1 cellular context compared by ENCODE assay signal in the genomic region with DNA sequence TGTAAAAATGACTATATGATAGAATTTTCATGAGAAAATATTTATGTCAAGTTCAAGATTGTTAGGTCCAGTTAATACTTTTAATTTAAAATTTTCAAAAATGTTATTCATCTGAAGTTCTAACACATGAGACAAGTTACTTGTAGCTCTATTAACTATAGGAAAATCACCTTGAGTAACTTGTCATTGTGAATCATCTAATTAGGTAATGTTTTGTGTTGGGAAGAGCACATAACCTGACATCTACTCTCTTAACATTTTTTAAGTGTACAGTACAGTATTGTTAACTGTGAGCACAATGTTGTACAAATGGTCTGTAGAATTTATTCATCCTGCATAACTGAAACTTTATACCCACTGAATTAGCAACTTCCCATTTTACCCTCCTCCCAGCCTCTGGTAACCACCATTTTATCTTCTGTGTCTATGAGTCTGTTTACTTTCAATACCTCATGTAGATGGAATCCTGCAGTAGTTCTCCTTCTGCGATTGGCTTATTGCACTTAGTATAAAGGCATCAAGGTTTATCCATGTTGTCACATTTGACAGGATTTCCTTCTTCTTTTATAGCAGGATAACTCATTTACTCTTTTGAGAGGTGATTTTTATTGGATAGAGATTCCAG.
TF ChIP-seq lines count a peak whose summit lies in the region.

No MANE protein-coding gene starts in this region.

TF ChIP-seq in GM23338, 12 proteins besides CTCF, POLR2A, EP300 and RAD21 (continued from another document):
- TF ChIP-seq, protein P1, sequence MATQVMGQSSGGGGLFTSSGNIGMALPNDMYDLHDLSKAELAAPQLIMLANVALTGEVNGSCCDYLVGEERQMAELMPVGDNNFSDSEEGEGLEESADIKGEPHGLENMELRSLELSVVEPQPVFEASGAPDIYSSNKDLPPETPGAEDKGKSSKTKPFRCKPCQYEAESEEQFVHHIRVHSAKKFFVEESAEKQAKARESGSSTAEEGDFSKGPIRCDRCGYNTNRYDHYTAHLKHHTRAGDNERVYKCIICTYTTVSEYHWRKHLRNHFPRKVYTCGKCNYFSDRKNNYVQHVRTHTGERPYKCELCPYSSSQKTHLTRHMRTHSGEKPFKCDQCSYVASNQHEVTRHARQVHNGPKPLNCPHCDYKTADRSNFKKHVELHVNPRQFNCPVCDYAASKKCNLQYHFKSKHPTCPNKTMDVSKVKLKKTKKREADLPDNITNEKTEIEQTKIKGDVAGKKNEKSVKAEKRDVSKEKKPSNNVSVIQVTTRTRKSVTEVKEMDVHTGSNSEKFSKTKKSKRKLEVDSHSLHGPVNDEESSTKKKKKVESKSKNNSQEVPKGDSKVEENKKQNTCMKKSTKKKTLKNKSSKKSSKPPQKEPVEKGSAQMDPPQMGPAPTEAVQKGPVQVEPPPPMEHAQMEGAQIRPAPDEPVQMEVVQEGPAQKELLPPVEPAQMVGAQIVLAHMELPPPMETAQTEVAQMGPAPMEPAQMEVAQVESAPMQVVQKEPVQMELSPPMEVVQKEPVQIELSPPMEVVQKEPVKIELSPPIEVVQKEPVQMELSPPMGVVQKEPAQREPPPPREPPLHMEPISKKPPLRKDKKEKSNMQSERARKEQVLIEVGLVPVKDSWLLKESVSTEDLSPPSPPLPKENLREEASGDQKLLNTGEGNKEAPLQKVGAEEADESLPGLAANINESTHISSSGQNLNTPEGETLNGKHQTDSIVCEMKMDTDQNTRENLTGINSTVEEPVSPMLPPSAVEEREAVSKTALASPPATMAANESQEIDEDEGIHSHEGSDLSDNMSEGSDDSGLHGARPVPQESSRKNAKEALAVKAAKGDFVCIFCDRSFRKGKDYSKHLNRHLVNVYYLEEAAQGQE (IDR thresholded peaks at IDR 0.05; ENCODE audit: unreplicated experiment) = no peak
- TF ChIP-seq, protein P2, sequence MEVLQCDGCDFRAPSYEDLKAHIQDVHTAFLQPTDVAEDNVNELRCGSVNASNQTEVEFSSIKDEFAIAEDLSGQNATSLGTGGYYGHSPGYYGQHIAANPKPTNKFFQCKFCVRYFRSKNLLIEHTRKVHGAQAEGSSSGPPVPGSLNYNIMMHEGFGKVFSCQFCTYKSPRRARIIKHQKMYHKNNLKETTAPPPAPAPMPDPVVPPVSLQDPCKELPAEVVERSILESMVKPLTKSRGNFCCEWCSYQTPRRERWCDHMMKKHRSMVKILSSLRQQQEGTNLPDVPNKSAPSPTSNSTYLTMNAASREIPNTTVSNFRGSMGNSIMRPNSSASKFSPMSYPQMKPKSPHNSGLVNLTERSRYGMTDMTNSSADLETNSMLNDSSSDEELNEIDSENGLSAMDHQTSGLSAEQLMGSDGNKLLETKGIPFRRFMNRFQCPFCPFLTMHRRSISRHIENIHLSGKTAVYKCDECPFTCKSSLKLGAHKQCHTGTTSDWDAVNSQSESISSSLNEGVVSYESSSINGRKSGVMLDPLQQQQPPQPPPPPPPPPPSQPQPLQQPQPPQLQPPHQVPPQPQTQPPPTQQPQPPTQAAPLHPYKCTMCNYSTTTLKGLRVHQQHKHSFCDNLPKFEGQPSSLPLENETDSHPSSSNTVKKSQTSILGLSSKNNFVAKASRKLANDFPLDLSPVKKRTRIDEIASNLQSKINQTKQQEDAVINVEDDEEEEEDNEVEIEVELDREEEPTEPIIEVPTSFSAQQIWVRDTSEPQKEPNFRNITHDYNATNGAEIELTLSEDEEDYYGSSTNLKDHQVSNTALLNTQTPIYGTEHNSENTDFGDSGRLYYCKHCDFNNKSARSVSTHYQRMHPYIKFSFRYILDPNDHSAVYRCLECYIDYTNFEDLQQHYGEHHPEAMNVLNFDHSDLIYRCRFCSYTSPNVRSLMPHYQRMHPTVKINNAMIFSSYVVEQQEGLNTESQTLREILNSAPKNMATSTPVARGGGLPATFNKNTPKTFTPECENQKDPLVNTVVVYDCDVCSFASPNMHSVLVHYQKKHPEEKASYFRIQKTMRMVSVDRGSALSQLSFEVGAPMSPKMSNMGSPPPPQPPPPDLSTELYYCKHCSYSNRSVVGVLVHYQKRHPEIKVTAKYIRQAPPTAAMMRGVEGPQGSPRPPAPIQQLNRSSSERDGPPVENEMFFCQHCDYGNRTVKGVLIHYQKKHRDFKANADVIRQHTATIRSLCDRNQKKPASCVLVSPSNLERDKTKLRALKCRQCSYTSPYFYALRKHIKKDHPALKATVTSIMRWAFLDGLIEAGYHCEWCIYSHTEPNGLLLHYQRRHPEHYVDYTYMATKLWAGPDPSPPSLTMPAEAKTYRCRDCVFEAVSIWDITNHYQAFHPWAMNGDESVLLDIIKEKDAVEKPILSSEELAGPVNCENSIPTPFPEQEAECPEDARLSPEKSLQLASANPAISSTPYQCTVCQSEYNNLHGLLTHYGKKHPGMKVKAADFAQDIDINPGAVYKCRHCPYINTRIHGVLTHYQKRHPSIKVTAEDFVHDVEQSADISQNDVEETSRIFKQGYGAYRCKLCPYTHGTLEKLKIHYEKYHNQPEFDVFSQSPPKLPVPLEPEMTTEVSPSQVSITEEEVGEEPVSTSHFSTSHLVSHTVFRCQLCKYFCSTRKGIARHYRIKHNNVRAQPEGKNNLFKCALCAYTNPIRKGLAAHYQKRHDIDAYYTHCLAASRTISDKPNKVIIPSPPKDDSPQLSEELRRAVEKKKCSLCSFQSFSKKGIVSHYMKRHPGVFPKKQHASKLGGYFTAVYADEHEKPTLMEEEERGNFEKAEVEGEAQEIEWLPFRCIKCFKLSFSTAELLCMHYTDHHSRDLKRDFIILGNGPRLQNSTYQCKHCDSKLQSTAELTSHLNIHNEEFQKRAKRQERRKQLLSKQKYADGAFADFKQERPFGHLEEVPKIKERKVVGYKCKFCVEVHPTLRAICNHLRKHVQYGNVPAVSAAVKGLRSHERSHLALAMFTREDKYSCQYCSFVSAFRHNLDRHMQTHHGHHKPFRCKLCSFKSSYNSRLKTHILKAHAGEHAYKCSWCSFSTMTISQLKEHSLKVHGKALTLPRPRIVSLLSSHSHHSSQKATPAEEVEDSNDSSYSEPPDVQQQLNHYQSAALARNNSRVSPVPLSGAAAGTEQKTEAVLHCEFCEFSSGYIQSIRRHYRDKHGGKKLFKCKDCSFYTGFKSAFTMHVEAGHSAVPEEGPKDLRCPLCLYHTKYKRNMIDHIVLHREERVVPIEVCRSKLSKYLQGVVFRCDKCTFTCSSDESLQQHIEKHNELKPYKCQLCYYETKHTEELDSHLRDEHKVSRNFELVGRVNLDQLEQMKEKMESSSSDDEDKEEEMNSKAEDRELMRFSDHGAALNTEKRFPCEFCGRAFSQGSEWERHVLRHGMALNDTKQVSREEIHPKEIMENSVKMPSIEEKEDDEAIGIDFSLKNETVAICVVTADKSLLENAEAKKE (CRISPR knock-in tag; IDR thresholded peaks at IDR 0.05) = no peak
- TF ChIP-seq ETS1 (IDR thresholded peaks at IDR 0.05) = no peak
